8 cellular contexts compared by ENCODE assay signal in genomic region chr10:101694674-101695403, GRCh38. TPM values are rescaled to one million over a fixed set of nuclear protein-coding genes. Genes with fewer than 3 reads are reported as not detected.
DNase-seq lines count a peak whose midpoint lies in the region; ATAC-seq and TF ChIP-seq lines count a peak whose summit lies in the region.

A gene with protein sequence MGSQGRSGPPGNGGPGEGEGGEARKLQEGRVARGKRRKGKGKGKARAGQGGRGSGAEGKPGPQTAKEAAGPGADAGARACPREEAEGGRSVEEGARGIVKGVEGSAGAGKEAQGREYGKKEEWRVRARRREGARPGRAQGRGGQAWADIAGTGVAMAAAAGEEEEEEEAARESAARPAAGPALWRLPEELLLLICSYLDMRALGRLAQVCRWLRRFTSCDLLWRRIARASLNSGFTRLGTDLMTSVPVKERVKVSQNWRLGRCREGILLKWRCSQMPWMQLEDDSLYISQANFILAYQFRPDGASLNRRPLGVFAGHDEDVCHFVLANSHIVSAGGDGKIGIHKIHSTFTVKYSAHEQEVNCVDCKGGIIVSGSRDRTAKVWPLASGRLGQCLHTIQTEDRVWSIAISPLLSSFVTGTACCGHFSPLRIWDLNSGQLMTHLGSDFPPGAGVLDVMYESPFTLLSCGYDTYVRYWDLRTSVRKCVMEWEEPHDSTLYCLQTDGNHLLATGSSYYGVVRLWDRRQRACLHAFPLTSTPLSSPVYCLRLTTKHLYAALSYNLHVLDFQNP (minus strand): TSS chr10:101695170. CDS start chr10:101695105, 65 bp downstream.

- H3K4me3 ChIP-seq in AG04449 (ENCODE audit: low read depth, low read length) (peak within 1 kb of the TSS; percentile 83), PC-9 (peak within 1 kb of the TSS; percentile 90), fibroblast of mammary gland (ENCODE audit: control insufficient read depth, low read depth, low read length) (peak within 1 kb of the TSS; percentile 82)

- no peaks in the 10 kb centered on the region for H3F3A ChIP-seq in PC-9 (ENCODE audit: insufficient read depth, low read depth)

- intact Hi-C loops in PC-9 (cut with micrococcal nuclease; ENCODE audit: unreplicated experiment), result loop anchor here (10.0 kb wide), 1 partner anchor 80 kb away; the partner anchor contains the start of gene FGF8
- intact Hi-C loops in activated T-helper 1 cell treated with anti-CD3 and anti-CD28 coated beads, Interleukin-12 subunit alpha, Interleukin-12 subunit beta, Interleukin-2, Interleukin-4 antibody, amounts not matched to agents 30 ng/mL and 10 ng/mL and 1 ng/mL, durations not matched to agents 14 hours and 24 hours and 36 hours (cut with micrococcal nuclease), result loop anchor here (1.0 to 10.0 kb wide), 6 partner anchors 8 to 1320 kb away; partner anchors contain the start of genes BTRC, DPCD and POLL

- peak within 1 kb of the TSS; percentile 92 for H2AFZ ChIP-seq in PC-9

- no peaks in the 10 kb centered on the region for H3K9me3 ChIP-seq in PC-9 (ENCODE audit: insufficient read depth, low read depth)

- no peaks in the 10 kb centered on the region for H3K9me2 ChIP-seq in PC-9 (ENCODE audit: insufficient read depth)

- peaks cover 34% of the 10 kb centered on the region for H3K4me1 Mint-ChIP-seq in activated T-helper 1 cell treated with anti-CD3 and anti-CD28 coated beads, Interleukin-12 subunit alpha, Interleukin-12 subunit beta, Interleukin-2, Interleukin-4 antibody, amounts not matched to agents 30 ng/mL and 10 ng/mL and 1 ng/mL, durations not matched to agents 14 hours and 24 hours and 36 hours (ENCODE audit: low read depth)
- H3K4me1 Mint-ChIP-seq in natural killer cell treated with Interleukin-12 subunit alpha and Interleukin-12 subunit beta and Interleukin-15 and Interleukin-18, amount 100 ng/mL, for 72 hours (ENCODE audit: low read depth in 2 of 2), result peaks cover 24 to 35% of the 10 kb centered on the region in 2 donors

- peaks cover 43% of the 10 kb centered on the region for H3K79me2 ChIP-seq in PC-9 (ENCODE audit: low read depth)

- DNase-seq in AG04449 (ENCODE audit: low read depth, low spot score) (no peak), PC-9 (peak in 1 of 2 experiments; percentile 54), fibroblast of mammary gland (ENCODE audit: low read depth) (peak; percentile 23)
- DNase-seq in activated T-helper 1 cell treated with anti-CD3 and anti-CD28 coated beads, Interleukin-12 subunit alpha, Interleukin-12 subunit beta, Interleukin-2, Interleukin-4 antibody, amounts not matched to agents 30 ng/mL and 10 ng/mL and 1 ng/mL, durations not matched to agents 14 hours and 24 hours and 36 hours (ENCODE audit: low spot score), result peak; percentile 66
- peak; percentile 77 for DNase-seq in natural killer cell treated with Interleukin-12 subunit alpha and Interleukin-12 subunit beta and Interleukin-15 and Interleukin-18, amount 100 ng/mL, for 72 hours (ENCODE audit: low spot score)
- peak; percentile 65 for DNase-seq in stimulated activated naive CD4-positive, alpha-beta T cell treated with Interleukin-2 at 50 U/mL for 16 hours (lab: John Stamatoyannopoulos, UW)

- H3K4me1 ChIP-seq in PC-9 (replicated peaks; ENCODE audit: insufficient read depth), result peaks cover 19% of the 10 kb centered on the region

- no peaks in the 10 kb centered on the region for H4K20me1 ChIP-seq in PC-9 (ENCODE audit: insufficient read depth)

- ATAC-seq in GM18868 (IDR thresholded peaks at IDR 0.05; ENCODE audit: unreplicated experiment) (peak; percentile 61), HG03097 (IDR thresholded peaks at IDR 0.05; ENCODE audit: low FRiP score, unreplicated experiment) (peak; percentile 43)
- ATAC-seq in natural killer cell treated with Interleukin-12 subunit alpha and Interleukin-12 subunit beta and Interleukin-15 and Interleukin-18, amount 100 ng/mL, for 72 hours, result peak; percentile 86 to 90

- H3K4me2 ChIP-seq in PC-9, result peak within 1 kb of the TSS; percentile 96

- H3K4me3 Mint-ChIP-seq in activated T-helper 1 cell treated with anti-CD3 and anti-CD28 coated beads, Interleukin-12 subunit alpha, Interleukin-12 subunit beta, Interleukin-2, Interleukin-4 antibody, amounts not matched to agents 30 ng/mL and 10 ng/mL and 1 ng/mL, durations not matched to agents 14 hours and 24 hours and 36 hours, result peak within 1 kb of the TSS; percentile 93
- peak within 1 kb of the TSS; percentile 89 for H3K4me3 Mint-ChIP-seq in natural killer cell treated with Interleukin-12 subunit alpha and Interleukin-12 subunit beta and Interleukin-15 and Interleukin-18, amount 100 ng/mL, for 72 hours

- H3K36me3 ChIP-seq in PC-9 (ENCODE audit: low read depth), result no peaks in the 10 kb centered on the region

- CTCF ChIA-PET in AG04449 (lab: Yijun Ruan, JAX) (interaction anchor here (1.0 to 1.5 kb wide), 4 partner anchors 9 to 92 kb away, joined by 3 read pairs; no protein-coding TSS in a partner anchor), PC-9 (lab: Charles Lee) (no interaction called here)

- H3K27me3 ChIP-seq in PC-9 (ENCODE audit: insufficient read depth, low read depth), result no peaks in the 10 kb centered on the region

- no peak for TF ChIP-seq CTCF in AG04449 (IDR thresholded peaks at IDR 0.05; ENCODE audit: insufficient read depth, low read length, missing control alignments)
- TF ChIP-seq CTCF in PC-9 (conservative IDR thresholded peaks at IDR 0.05), result no peak
- no peak for TF ChIP-seq CTCF in fibroblast of mammary gland (conservative IDR thresholded peaks at IDR 0.05; ENCODE audit: control insufficient read depth, insufficient read depth, low read depth, low read length)

- peaks cover 21% of the 10 kb centered on the region for H3K36me3 Mint-ChIP-seq in activated T-helper 1 cell treated with anti-CD3 and anti-CD28 coated beads, Interleukin-12 subunit alpha, Interleukin-12 subunit beta, Interleukin-2, Interleukin-4 antibody, amounts not matched to agents 30 ng/mL and 10 ng/mL and 1 ng/mL, durations not matched to agents 14 hours and 24 hours and 36 hours (ENCODE audit: low read depth)
- no peaks in the 10 kb centered on the region for H3K36me3 Mint-ChIP-seq in natural killer cell treated with Interleukin-12 subunit alpha and Interleukin-12 subunit beta and Interleukin-15 and Interleukin-18, amount 100 ng/mL, for 72 hours

- no peaks in the 10 kb centered on the region for H3K27me3 Mint-ChIP-seq in activated T-helper 1 cell treated with anti-CD3 and anti-CD28 coated beads, Interleukin-12 subunit alpha, Interleukin-12 subunit beta, Interleukin-2, Interleukin-4 antibody, amounts not matched to agents 30 ng/mL and 10 ng/mL and 1 ng/mL, durations not matched to agents 14 hours and 24 hours and 36 hours (ENCODE audit: insufficient read depth)
- no peaks in the 10 kb centered on the region for H3K27me3 Mint-ChIP-seq in natural killer cell treated with Interleukin-12 subunit alpha and Interleukin-12 subunit beta and Interleukin-15 and Interleukin-18, amount 100 ng/mL, for 72 hours

- no peaks in the 10 kb centered on the region for H3K9me3 Mint-ChIP-seq in activated T-helper 1 cell treated with anti-CD3 and anti-CD28 coated beads, Interleukin-12 subunit alpha, Interleukin-12 subunit beta, Interleukin-2, Interleukin-4 antibody, amounts not matched to agents 30 ng/mL and 10 ng/mL and 1 ng/mL, durations not matched to agents 14 hours and 24 hours and 36 hours
- H3K9me3 Mint-ChIP-seq in natural killer cell treated with Interleukin-12 subunit alpha and Interleukin-12 subunit beta and Interleukin-15 and Interleukin-18, amount 100 ng/mL, for 72 hours, result no peaks in the 10 kb centered on the region

- peak within 1 kb of the TSS; percentile 98 for H3K27ac Mint-ChIP-seq in activated T-helper 1 cell treated with anti-CD3 and anti-CD28 coated beads, Interleukin-12 subunit alpha, Interleukin-12 subunit beta, Interleukin-2, Interleukin-4 antibody, amounts not matched to agents 30 ng/mL and 10 ng/mL and 1 ng/mL, durations not matched to agents 14 hours and 24 hours and 36 hours
- H3K27ac Mint-ChIP-seq in natural killer cell treated with Interleukin-12 subunit alpha and Interleukin-12 subunit beta and Interleukin-15 and Interleukin-18, amount 100 ng/mL, for 72 hours, result peak within 1 kb of the TSS; percentile 90 to 97

- H3K27ac ChIP-seq in PC-9, result peak within 1 kb of the TSS; percentile 74

- BruUV-seq in PC-9 (replicated peaks; lab: Mats Ljungman, UMichigan), result no TSS peak

- POLR2A ChIA-PET in AG04449 (lab: Yijun Ruan, JAX) (interaction anchor here (1.5 kb wide), 1 partner anchor 86 kb away, joined by 3 read pairs; no protein-coding TSS in a partner anchor), PC-9 (lab: Charles Lee; ENCODE audit: unreplicated experiment) (no interaction called here)

RNA-seq across cellular contexts. Expression of the gene that starts here (rescaled TPM):
- 34.9 and 38.2 TPM in 2 replicates for total RNA-seq in PC-9 (2021)
- 29.2 and 30.5 TPM in 2 replicates for total RNA-seq in activated T-helper 1 cell treated with anti-CD3 and anti-CD28 coated beads, Interleukin-12 subunit alpha, Interleukin-12 subunit beta, Interleukin-2, Interleukin-4 antibody, amounts not matched to agents 30 ng/mL and 10 ng/mL and 1 ng/mL, durations not matched to agents 14 hours and 24 hours and 36 hours
- total RNA-seq in natural killer cell treated with Interleukin-12 subunit alpha and Interleukin-12 subunit beta and Interleukin-15 and Interleukin-18, amount 100 ng/mL, for 72 hours, result 10 to 100 TPM; 45.5 to 52.3 TPM
